8 cellular contexts compared by ENCODE assay signal in genomic region chr1:224430511-224431113, GRCh38. TPM values are rescaled to one million over a fixed set of nuclear protein-coding genes. Genes with fewer than 3 reads are reported as not detected.
DNase-seq lines count a peak whose midpoint lies in the region; ATAC-seq lines count a peak whose summit lies in the region.

No MANE protein-coding gene starts in this region.

- peak overlapping the region; percentile 90 for H3K4me3 Mint-ChIP-seq in activated T-helper 17 cell treated with anti-CD3 and anti-CD28 coated beads, Interleukin-2, amount 50 U/mL, for 72 hours
- peak overlapping the region; percentile 75 for H3K4me3 Mint-ChIP-seq in stimulated activated naive CD8-positive, alpha-beta T cell treated with anti-CD3 and anti-CD28 coated beads, Interleukin-15, Interleukin-2, amounts not matched to agents 100 ng/mL and 50 ng/mL, for 24 hours

- H3K4me3 ChIP-seq in iPS-15b (ENCODE audit: low read depth, low read length) = peak overlapping the region; percentile 22

- H3K4me1 ChIP-seq in iPS-15b (ENCODE audit: control insufficient read depth, insufficient read depth, low read length) = peaks cover 11% of the 10 kb centered on the region

- peak overlapping the region; percentile 18 for H3K27ac Mint-ChIP-seq in activated T-helper 17 cell treated with anti-CD3 and anti-CD28 coated beads, Interleukin-2, amount 50 U/mL, for 72 hours
- H3K27ac Mint-ChIP-seq in stimulated activated naive CD8-positive, alpha-beta T cell treated with anti-CD3 and anti-CD28 coated beads, Interleukin-15, Interleukin-2, amounts not matched to agents 100 ng/mL and 50 ng/mL, for 24 hours = peak overlapping the region; percentile 83

- peaks cover 30% of the 10 kb centered on the region for H3K4me1 Mint-ChIP-seq in activated T-helper 17 cell treated with anti-CD3 and anti-CD28 coated beads, Interleukin-2, amount 50 U/mL, for 72 hours
- H3K4me1 Mint-ChIP-seq in stimulated activated naive CD8-positive, alpha-beta T cell treated with anti-CD3 and anti-CD28 coated beads, Interleukin-15, Interleukin-2, amounts not matched to agents 100 ng/mL and 50 ng/mL, for 24 hours (ENCODE audit: low read depth) = peaks cover 64% of the 10 kb centered on the region

- peaks cover 2% of the 10 kb centered on the region for H3K36me3 ChIP-seq in iPS-15b (ENCODE audit: control insufficient read depth, insufficient read depth, low read length)

- no peaks in the 10 kb centered on the region for H3K27me3 ChIP-seq in iPS-15b (ENCODE audit: control insufficient read depth, insufficient read depth, low read length)

- no peaks in the 10 kb centered on the region for H3K9me3 ChIP-seq in iPS-15b (ENCODE audit: control insufficient read depth, insufficient read depth, low read length)

- no peaks in the 10 kb centered on the region for H3K27me3 Mint-ChIP-seq in activated T-helper 17 cell treated with anti-CD3 and anti-CD28 coated beads, Interleukin-2, amount 50 U/mL, for 72 hours
- no peaks in the 10 kb centered on the region for H3K27me3 Mint-ChIP-seq in stimulated activated naive CD8-positive, alpha-beta T cell treated with anti-CD3 and anti-CD28 coated beads, Interleukin-15, Interleukin-2, amounts not matched to agents 100 ng/mL and 50 ng/mL, for 24 hours

- ATAC-seq in GM18498 (IDR thresholded peaks at IDR 0.05; ENCODE audit: unreplicated experiment) = peak; percentile 37
- ATAC-seq in activated T-helper 17 cell treated with anti-CD3 and anti-CD28 coated beads, Interleukin-2, amount 50 U/mL, for 72 hours (replicated peaks) = no peak
- ATAC-seq in HG03442 (IDR thresholded peaks at IDR 0.05; ENCODE audit: unreplicated experiment) = no peak

- no peaks in the 10 kb centered on the region for H3K9me3 Mint-ChIP-seq in activated T-helper 17 cell treated with anti-CD3 and anti-CD28 coated beads, Interleukin-2, amount 50 U/mL, for 72 hours
- no peaks in the 10 kb centered on the region for H3K9me3 Mint-ChIP-seq in stimulated activated naive CD8-positive, alpha-beta T cell treated with anti-CD3 and anti-CD28 coated beads, Interleukin-15, Interleukin-2, amounts not matched to agents 100 ng/mL and 50 ng/mL, for 24 hours

- H3K36me3 Mint-ChIP-seq in activated T-helper 17 cell treated with anti-CD3 and anti-CD28 coated beads, Interleukin-2, amount 50 U/mL, for 72 hours (ENCODE audit: low read depth) = peaks cover 90% of the 10 kb centered on the region
- H3K36me3 Mint-ChIP-seq in stimulated activated naive CD8-positive, alpha-beta T cell treated with anti-CD3 and anti-CD28 coated beads, Interleukin-15, Interleukin-2, amounts not matched to agents 100 ng/mL and 50 ng/mL, for 24 hours (ENCODE audit: low read depth) = peaks cover 57% of the 10 kb centered on the region

- H3K9ac ChIP-seq in iPS-15b (ENCODE audit: low read depth, low read length) = no peak overlapping the region

- DNase-seq in AG20443 (ENCODE audit: low spot score) (peak; percentile 58), Kasumi-1 (lab: John Stamatoyannopoulos, UW) (peak; percentile 65 to 67), NCI-H146 treated with DMSO at 0.1 percent for 48 hours (lab: John Stamatoyannopoulos, UW; ENCODE audit: unreplicated experiment) (no peak)

RNA-seq across cellular contexts. Expression of gene WDR26, which starts 4.0 kb away (rescaled TPM):
- 100 to 1,000 TPM in 1 of 2 donors, 10 to 100 TPM in 1; 75.6 to 154 TPM for total RNA-seq in activated T-helper 17 cell treated with anti-CD3 and anti-CD28 coated beads, Interleukin-2, amount 50 U/mL, for 72 hours
